ENCODE assay signal across 8 cellular contexts in the genomic region with DNA sequence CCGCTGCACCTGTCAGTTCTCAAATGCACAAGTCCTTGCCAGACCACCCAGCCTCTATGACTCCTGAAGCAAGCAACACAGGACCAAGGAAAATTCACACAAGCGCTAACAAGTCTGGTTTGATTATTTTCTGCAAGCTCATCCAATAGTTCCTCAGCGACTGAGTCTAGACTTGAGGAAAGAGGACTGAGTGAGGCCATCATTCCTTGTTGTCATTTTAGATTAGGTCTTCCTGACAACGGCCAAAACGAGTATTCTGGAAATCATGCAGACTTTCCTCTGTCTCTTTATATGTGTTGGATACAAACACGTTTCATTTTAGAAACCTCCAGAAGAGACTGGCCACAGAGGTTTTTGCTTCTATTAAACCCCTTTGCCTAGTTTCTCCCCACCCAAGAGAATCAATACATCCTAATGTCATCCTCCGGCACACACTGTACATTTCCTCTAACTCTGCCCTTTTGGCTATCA. TPM values are rescaled to one million over a fixed set of nuclear protein-coding genes. Genes with fewer than 3 reads are reported as not detected.
DNase-seq lines count a peak whose midpoint lies in the region; ATAC-seq and TF ChIP-seq lines count a peak whose summit lies in the region.

No MANE protein-coding gene starts in this region.

- TF ChIP-seq CTCF in natural killer cell (IDR thresholded peaks at IDR 0.05) = no peak

- no peaks in the 10 kb centered on the region for H3K27me3 ChIP-seq in effector memory CD4-positive, alpha-beta T cell (replicated peaks; ENCODE audit: control insufficient read depth, insufficient read depth, low read length, poor library complexity, severe bottlenecking)

- H3K36me3 Mint-ChIP-seq in natural killer cell = no peaks in the 10 kb centered on the region

- ATAC-seq in natural killer cell (no peak), HG03521 (IDR thresholded peaks at IDR 0.05; ENCODE audit: unreplicated experiment) (no peak)

- peaks cover 48 to 65% of the 10 kb centered on the region in 2 donors for H3K4me1 Mint-ChIP-seq in natural killer cell

- no peaks in the 10 kb centered on the region for H3K9me3 ChIP-seq in effector memory CD4-positive, alpha-beta T cell (ENCODE audit: control insufficient read depth, low read length)

- H3K27ac Mint-ChIP-seq in natural killer cell = peak overlapping the region; percentile 98 to 99

- H3K4me3 Mint-ChIP-seq in natural killer cell = peak overlapping the region; percentile 95

- peaks cover 3% of the 10 kb centered on the region for H3K36me3 ChIP-seq in effector memory CD4-positive, alpha-beta T cell (ENCODE audit: control insufficient read depth, insufficient read depth, low read length)

- peaks cover 32% of the 10 kb centered on the region for H3K4me1 ChIP-seq in effector memory CD4-positive, alpha-beta T cell (ENCODE audit: control insufficient read depth, insufficient read depth, low read length, poor library complexity, severe bottlenecking)

- no peaks in the 10 kb centered on the region for H3K27me3 Mint-ChIP-seq in natural killer cell (ENCODE audit: low read depth in 2 of 2)

- H3K9me3 Mint-ChIP-seq in natural killer cell = no peaks in the 10 kb centered on the region

- DNase-seq in SIG-M5 treated with dmso at 0.1 percent for 504 hours (lab: John Stamatoyannopoulos, UW; ENCODE audit: unreplicated experiment) = peak; percentile 38
- no peak for DNase-seq in SIG-M5 (lab: John Stamatoyannopoulos, UW)
- peak; percentile 22 for DNase-seq in RPMI7951 (ENCODE audit: low read depth)
- no peak for DNase-seq in effector memory CD4-positive, alpha-beta T cell
- no peak for DNase-seq in natural killer cell
- DNase-seq in DMS114 treated with DMSO at 0.1 percent for 48 hours (lab: John Stamatoyannopoulos, UW; ENCODE audit: unreplicated experiment) = no peak
- no peak for DNase-seq in activated CD4-positive, alpha-beta T cell treated with anti-CD3 and anti-CD28 coated beads for 4 hours

- H3K27ac ChIP-seq in effector memory CD4-positive, alpha-beta T cell (ENCODE audit: insufficient read depth, low read length, poor library complexity, severe bottlenecking) = peak overlapping the region; percentile 95

- intact Hi-C loops in natural killer cell (cut with micrococcal nuclease) = loop anchor here (1.0 to 5.0 kb wide), 6 partner anchors 32 to 734 kb away; a partner anchor contains a TSS

- peak overlapping the region; percentile 85 for H3K4me3 ChIP-seq in effector memory CD4-positive, alpha-beta T cell (ENCODE audit: insufficient read depth, low read depth, low read length, poor library complexity, severe bottlenecking)

RNA-seq across cellular contexts. Expression of a gene that starts 0.6 kb away (rescaled TPM):
- total RNA-seq in RPMI7951 (2014; rRNA removed; shearing (Covaris generic)) = 39.9 and 49.3 TPM in 2 replicates
- total RNA-seq in natural killer cell = 10 to 100 TPM; 37.9 to 45.2 (median 41.7) TPM

RNA-seq across cellular contexts. Expression of a gene that starts 1.1 kb away (rescaled TPM):
- total RNA-seq in RPMI7951 (2014; rRNA removed; shearing (Covaris generic)) = 18.0 and 19.8 TPM in 2 replicates
- 100 to 1,000 TPM in 2 of 3 donors, 10 to 100 TPM in 1; 80.1 to 127 (median 110) TPM for total RNA-seq in natural killer cell

RNA-seq across cellular contexts. Expression of a gene that starts 31.2 kb away (rescaled TPM):
- 10.1 and 13.7 TPM in 2 replicates for total RNA-seq in RPMI7951 (2014; rRNA removed; shearing (Covaris generic))
- 10 to 100 TPM; 72.6 to 83.1 (median 78.2) TPM for total RNA-seq in natural killer cell

RNA-seq across cellular contexts. Expression of a gene that starts 54.4 kb away (rescaled TPM):
- 44.7 and 54.2 TPM in 2 replicates for total RNA-seq in RPMI7951 (2014; rRNA removed; shearing (Covaris generic))
- 100 to 1,000 TPM in 2 of 3 donors, 10 to 100 TPM in 1; 91.3 to 114 (median 100) TPM for total RNA-seq in natural killer cell

RNA-seq across cellular contexts. Expression of a gene that starts 54.6 kb away (rescaled TPM):
- total RNA-seq in RPMI7951 (2014; rRNA removed; shearing (Covaris generic)) = 49.5 and 62.1 TPM in 2 replicates
- 10 to 100 TPM; 35.2 to 53.5 (median 51.6) TPM for total RNA-seq in natural killer cell

Comparison
In these comparisons a context has a peak if more than half of its experiments do, and no peak if none do; other contexts are left out.
1. DNase-seq: peak in SIG-M5 treated with dmso at 0.1 percent for 504 hours (single experiment) and RPMI7951 (single experiment); none in SIG-M5 (single experiment), effector memory CD4-positive, alpha-beta T cell (0 of 3), natural killer cell (single experiment), DMS114 treated with DMSO at 0.1 percent for 48 hours (single experiment) and activated CD4-positive, alpha-beta T cell treated with anti-CD3 and anti-CD28 coated beads for 4 hours (0 of 2).